In the genomic region with DNA sequence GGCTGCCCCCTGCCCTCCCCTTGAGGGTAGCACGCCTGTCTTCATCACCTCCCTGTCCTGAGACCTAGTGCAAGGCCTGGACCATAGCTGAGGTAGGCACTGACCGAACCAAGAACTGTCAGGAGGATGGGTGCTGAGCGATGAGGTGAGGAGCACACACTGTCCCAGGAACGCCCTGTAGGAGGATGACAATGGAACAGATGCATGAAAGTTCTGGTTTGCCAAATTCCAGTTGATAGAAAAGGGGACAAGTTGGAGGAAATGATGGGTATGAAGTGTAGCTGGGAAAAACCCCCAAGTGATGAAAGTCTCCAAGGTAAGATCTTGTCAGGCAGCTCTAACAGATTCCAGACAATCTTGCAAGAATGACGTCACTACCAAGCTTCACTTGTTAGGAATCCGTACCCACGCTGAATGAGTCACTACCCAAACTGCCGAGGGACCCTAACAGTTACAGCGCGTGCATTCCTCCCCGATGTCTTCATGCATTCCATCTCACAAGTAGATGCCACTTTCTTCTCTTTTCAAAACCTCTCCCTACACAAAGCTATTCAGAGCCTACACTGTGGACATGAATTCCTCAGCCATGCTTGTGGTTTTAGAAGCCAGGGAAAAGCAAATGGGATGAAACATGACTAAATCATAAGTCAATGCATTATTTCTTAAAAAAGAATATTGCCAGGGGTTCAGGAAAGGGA, we compare ENCODE assay signal across 8 cellular contexts. TPM values are rescaled to one million over a fixed set of nuclear protein-coding genes. Genes with fewer than 3 reads are reported as not detected.
DNase-seq lines count a peak whose midpoint lies in the region; TF ChIP-seq lines count a peak whose summit lies in the region.

No MANE protein-coding gene starts in this region.

- peaks cover 91% of the 10 kb centered on the region for H3K4me1 Mint-ChIP-seq in HFFc6 (ENCODE audit: low read depth)
- H3K4me1 Mint-ChIP-seq in CD8-positive, alpha-beta memory T cell, result no peaks in the 10 kb centered on the region

- H3K36me3 Mint-ChIP-seq in HFFc6 (ENCODE audit: low read depth), result peaks cover 32% of the 10 kb centered on the region
- peaks cover 0 to 5% (median 0%) of the 10 kb centered on the region in 3 donors for H3K36me3 Mint-ChIP-seq in CD8-positive, alpha-beta memory T cell

- in situ Hi-C loops in HAP-1 (cut with MboI; ENCODE audit: low sequenced_read_pairs), result no loop called here

- peaks cover 0 to 2% (median 0%) of the 10 kb centered on the region in 5 donors for H3K27me3 ChIP-seq in subcutaneous abdominal adipose tissue (ENCODE audit: control insufficient read depth in 5 of 5, insufficient read depth in 4 of 5, low read length in 5 of 5)
- H3K27me3 ChIP-seq in HAP-1 (ENCODE audit: low read depth), result no peaks in the 10 kb centered on the region
- no peaks in the 10 kb centered on the region for H3K27me3 ChIP-seq in CD8-positive, alpha-beta memory T cell (ENCODE audit: insufficient read depth, low read length, poor library complexity, severe bottlenecking)

- H3K4me1 ChIP-seq in subcutaneous abdominal adipose tissue (ENCODE audit: control insufficient read depth in 5 of 5, insufficient read depth in 5 of 5, low read length in 5 of 5) (peaks cover 4 to 28% (median 6%) of the 10 kb centered on the region in 5 donors), HAP-1 (peaks cover 3% of the 10 kb centered on the region; the same call in 1 of the 2 replicates)
- no peaks in the 10 kb centered on the region for H3K4me1 ChIP-seq in CD8-positive, alpha-beta memory T cell (ENCODE audit: insufficient read depth, low read length)

- DNase-seq in HFFc6, result peak; percentile 100
- DNase-seq in astrocyte of the hippocampus (ENCODE audit: low read depth, low spot score), result peak; percentile 99
- DNase-seq in iPS DF 4.7 (ENCODE audit: extremely low read depth, low spot score), result peak; percentile 38
- DNase-seq in HAP-1 (ENCODE audit: low spot score in 2 of 2), result no peak
- no peak for DNase-seq in activated CD4-positive, alpha-beta T cell treated with anti-CD3 and anti-CD28 coated beads, Interleukin-2, amount 50 U/mL, for 1 hour
- no peak for DNase-seq in CD8-positive, alpha-beta memory T cell
- DNase-seq in NCI-H1417 treated with DMSO at 0.1 percent for 48 hours (lab: John Stamatoyannopoulos, UW), result no peak

- CTCF ChIA-PET in CD8-positive, alpha-beta memory T cell (lab: Charles Lee), result no interaction called here

- no peaks in the 10 kb centered on the region for H3K9me3 Mint-ChIP-seq in HFFc6
- H3K9me3 Mint-ChIP-seq in CD8-positive, alpha-beta memory T cell, result no peaks in the 10 kb centered on the region

- H3K9me3 ChIP-seq in subcutaneous abdominal adipose tissue (ENCODE audit: control insufficient read depth in 5 of 5, low read length in 5 of 5) (no peaks in the 10 kb centered on the region), HAP-1 (no peaks in the 10 kb centered on the region)
- H3K9me3 ChIP-seq in CD8-positive, alpha-beta memory T cell (ENCODE audit: low read length), result no peaks in the 10 kb centered on the region

- peak overlapping the region; percentile 97 for H3K27ac Mint-ChIP-seq in HFFc6
- H3K27ac Mint-ChIP-seq in CD8-positive, alpha-beta memory T cell, result peak overlapping the region in 1 of 8 donors; percentile 31

- peak overlapping the region in 1 of 5 donors; percentile 10 for H3K9ac ChIP-seq in subcutaneous abdominal adipose tissue (ENCODE audit: low read length in 5 of 5)

- H3K4me3 ChIP-seq in subcutaneous abdominal adipose tissue (ENCODE audit: low read depth in 1 of 5, low read length in 5 of 5) (no peak overlapping the region), HAP-1 (no peak overlapping the region)
- no peak overlapping the region for H3K4me3 ChIP-seq in CD8-positive, alpha-beta memory T cell (ENCODE audit: low read length)

- H3K36me3 ChIP-seq in subcutaneous abdominal adipose tissue (ENCODE audit: control insufficient read depth in 5 of 5, insufficient read depth in 5 of 5, low read length in 5 of 5) (no peaks in the 10 kb centered on the region), HAP-1 (replicated peaks) (no peaks in the 10 kb centered on the region)
- no peaks in the 10 kb centered on the region for H3K36me3 ChIP-seq in CD8-positive, alpha-beta memory T cell (ENCODE audit: insufficient read depth, low read length)

- POLR2A ChIA-PET in CD8-positive, alpha-beta memory T cell (lab: Charles Lee), result no interaction called here

- H3K27ac ChIP-seq in subcutaneous abdominal adipose tissue (ENCODE audit: low read depth, low read length), result peak overlapping the region; percentile 62
- no peak overlapping the region for H3K27ac ChIP-seq in CD8-positive, alpha-beta memory T cell (ENCODE audit: low read depth, low read length)

- TF ChIP-seq CTCF in HFFc6 (IDR thresholded peaks at IDR 0.05), result no peak; the same call in 1 of the 2 replicates

- peaks cover 1% of the 10 kb centered on the region; the same call in 1 of the 2 replicates for H3K27me3 Mint-ChIP-seq in HFFc6 (ENCODE audit: insufficient read depth)
- H3K27me3 Mint-ChIP-seq in CD8-positive, alpha-beta memory T cell, result no peaks in the 10 kb centered on the region

- peak overlapping the region; percentile 50 for H3K4me3 Mint-ChIP-seq in HFFc6
- no peak overlapping the region for H3K4me3 Mint-ChIP-seq in CD8-positive, alpha-beta memory T cell

RNA-seq across cellular contexts. Expression of a gene that starts 27.6 kb away (rescaled TPM):
- total RNA-seq in HFFc6 (2021; fragmentation: NEBNext Ultra II Directional; extraction: Animal tissue kit (Norgen Biotek cat#: 25700)), result 100 to 1,000 TPM; 106 to 151 (median 128) TPM
- 10 to 100 TPM; 85.8 to 90.0 TPM for total RNA-seq in CD8-positive, alpha-beta memory T cell
- polyA plus RNA-seq in CD8-positive, alpha-beta memory T cell, result 251 TPM

Comparison
In these comparisons a context has a peak if more than half of its experiments do, and no peak if none do; other contexts are left out.
1. DNase-seq: peak in HFFc6 (single experiment), astrocyte of the hippocampus (single experiment) and iPS DF 4.7 (single experiment); none in HAP-1 (0 of 2), activated CD4-positive, alpha-beta T cell treated with anti-CD3 and anti-CD28 coated beads, Interleukin-2, amount 50 U/mL, for 1 hour (single experiment), CD8-positive, alpha-beta memory T cell (0 of 5) and NCI-H1417 treated with DMSO at 0.1 percent for 48 hours (single experiment).